9 cellular contexts compared by ENCODE assay signal in the genomic region with DNA sequence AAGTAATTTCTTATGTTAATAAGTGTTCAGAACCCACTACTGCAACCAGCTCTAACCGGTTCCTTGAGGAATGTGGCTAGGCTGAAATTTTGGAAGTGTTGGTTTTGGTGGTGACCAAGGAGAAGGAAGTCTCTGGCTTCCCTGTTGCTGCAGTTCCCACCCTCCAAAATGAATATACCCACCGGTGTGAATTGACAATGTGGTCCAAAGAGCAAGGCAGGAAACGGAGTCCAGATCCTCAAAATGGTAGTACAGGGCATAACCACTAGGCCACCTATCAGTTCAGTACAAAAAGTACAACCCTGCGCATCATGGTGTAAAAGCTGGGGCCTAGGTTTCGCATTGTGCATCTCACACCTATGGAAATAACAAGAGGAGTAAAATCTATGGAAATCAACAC. TPM values are rescaled to one million over a fixed set of nuclear protein-coding genes. Genes with fewer than 3 reads are reported as not detected.
DNase-seq lines count a peak whose midpoint lies in the region; ATAC-seq, FAIRE-seq and TF ChIP-seq lines count a peak whose summit lies in the region.
"Had no signal": no experiment of that assay in that cellular context is flagged by ENCODE, and none has a peak within 500 bp of the region (broad histone marks: within the 10 kb centered on the region; RNA-seq: fewer than 3 reads in every experiment).

No MANE protein-coding gene starts in this region.

- TF ChIP-seq CTCF in HL-60 (IDR thresholded peaks at IDR 0.05; ENCODE audit: insufficient read depth, low read length) (peak; percentile 3), GM12878 (IDR thresholded peaks at IDR 0.05 in 2 of 3, conservative IDR thresholded peaks at IDR 0.05 in 1 of 3; ENCODE audit: control insufficient read depth in 2 of 3, extremely low read depth in 1 of 3, insufficient read depth in 1 of 3, low read depth in 3 of 3, low read length in 3 of 3) (peak; percentile 7 to 52 (median 23); a peak in 2 of 6 replicates), mesothelial cell of epicardium (IDR thresholded peaks at IDR 0.05; ENCODE audit: unreplicated experiment) (peak; percentile 26)

- FAIRE-seq in GM12878 (lab: Jason Lieb, UNC): no peak

- SMC1A ChIA-PET in GM12878 (lab: Charles Lee; ENCODE audit: uncharacterized antibody, unreplicated experiment): interaction anchor here (0.7 to 8.2 kb wide), 19 partner anchors 8 to 135 kb away, joined by 3 to 90 read pairs (median 7); a partner anchor contains a TSS

- peak overlapping the region; percentile 95 to 100 (median 99); a peak in 18 of 20 replicates for H3K4me3 ChIP-seq in BLaER1 treated with 17β-estradiol and CSF1 and Interleukin-3, amounts not matched to agents 10 nM and 100 nM
- H3K4me3 ChIP-seq in HL-60 (replicated peaks; ENCODE audit: insufficient read depth, low read length) (peak overlapping the region; percentile 80), GM12878 (peak overlapping the region; percentile 77)

- H3K27ac ChIP-seq in BLaER1 treated with 17β-estradiol and CSF1 and Interleukin-3, amounts not matched to agents 10 nM and 100 nM: peak overlapping the region in 2 of 11 experiments; percentile 99; a peak in 2 of 22 replicates
- H3K27ac ChIP-seq in HL-60 (replicated peaks) (no peak overlapping the region), GM12878 (ENCODE audit: control insufficient read depth, insufficient read depth) (peak overlapping the region; percentile 33; the same call in 1 of the 2 replicates)

- H2AFZ ChIP-seq in GM12878 (ENCODE audit: control insufficient read depth, low read depth, low read length): no peak overlapping the region

- POLR2A ChIA-PET in GM12878 (lab: Charles Lee): interaction anchor here (0.9 to 6.0 kb wide), 10 partner anchors 12 to 134 kb away, joined by 3 to 67 read pairs (median 4); a partner anchor contains a TSS

- in situ Hi-C loops in GM12878 (cut with MboI): no loop called here

- peak overlapping the region; percentile 89 for H3K4me3 Mint-ChIP-seq in mesothelial cell of epicardium

- peak overlapping the region; percentile 84 to 95 (median 86) for H3K4me2 ChIP-seq in BLaER1 treated with 17β-estradiol and CSF1 and Interleukin-3, amounts not matched to agents 10 nM and 100 nM
- peak overlapping the region; percentile 80 for H3K4me2 ChIP-seq in GM12878 (ENCODE audit: control insufficient read depth, insufficient read depth)

- H3K9me3 Mint-ChIP-seq in mesothelial cell of epicardium: no peaks in the 10 kb centered on the region

- DNase-seq in HL-60 (ENCODE audit: low read depth in 1 of 2, low spot score in 1 of 2) (no peak), GM12878 (ENCODE audit: low read depth, low spot score) (no peak), mesothelial cell of epicardium (ENCODE audit: low spot score in 2 of 2, unreplicated experiment in 2 of 2) (no peak), islet precursor cell (no peak), DMS79 treated with DMSO at 0.1 percent for 48 hours (lab: John Stamatoyannopoulos, UW) (no peak), Ammon's horn (ENCODE audit: low spot score) (no peak)
- DNase-seq: OCI-M1 had no signal

- no peaks in the 10 kb centered on the region for H3K36me3 Mint-ChIP-seq in mesothelial cell of epicardium

- H4K20me1 ChIP-seq in BLaER1 treated with 17β-estradiol and CSF1 and Interleukin-3, amounts not matched to agents 10 nM and 100 nM: peaks cover 48 to 65% (median 58%) of the 10 kb centered on the region in 11 experiments
- no peaks in the 10 kb centered on the region for H4K20me1 ChIP-seq in GM12878 (ENCODE audit: control insufficient read depth, insufficient read depth)

- peaks cover 52 to 72% (median 63%) of the 10 kb centered on the region in 10 experiments for H3K4me1 ChIP-seq in BLaER1 treated with 17β-estradiol and CSF1 and Interleukin-3, amounts not matched to agents 10 nM and 100 nM
- peaks cover 5% of the 10 kb centered on the region; the same call in 1 of the 2 replicates for H3K4me1 ChIP-seq in GM12878 (ENCODE audit: control insufficient read depth, insufficient read depth, low read length)

- H3K9me3 ChIP-seq in BLaER1 treated with 17β-estradiol and CSF1 and Interleukin-3, amounts not matched to agents 10 nM and 100 nM (replicated peaks in 1 of 11): no peaks in the 10 kb centered on the region
- no peaks in the 10 kb centered on the region for H3K9me3 ChIP-seq in GM12878 (replicated peaks; ENCODE audit: control insufficient read depth, insufficient read depth, low read length)

- no peaks in the 10 kb centered on the region for H3K27me3 ChIP-seq in BLaER1 treated with 17β-estradiol and CSF1 and Interleukin-3, amounts not matched to agents 10 nM and 100 nM
- H3K27me3 ChIP-seq in HL-60 (ENCODE audit: insufficient read depth, poor library complexity, severe bottlenecking) (no peaks in the 10 kb centered on the region), GM12878 (replicated peaks in 1 of 2; ENCODE audit: control insufficient read depth in 2 of 2, insufficient read depth in 2 of 2, low read length in 1 of 2) (no peaks in the 10 kb centered on the region)

- H3K36me3 ChIP-seq in BLaER1 treated with 17β-estradiol and CSF1 and Interleukin-3, amounts not matched to agents 10 nM and 100 nM: peaks cover 20 to 69% (median 58%) of the 10 kb centered on the region in 11 experiments; a peak in 21 of 22 replicates
- H3K36me3 ChIP-seq in GM12878 (ENCODE audit: control insufficient read depth in 2 of 2, insufficient read depth in 2 of 2, low read length in 1 of 2): peaks cover 2 to 20% of the 10 kb centered on the region in 2 experiments

- intact Hi-C loops in GM12878 (cut with micrococcal nuclease; ENCODE audit: unreplicated experiment): no loop called here

- no peak; the same call in 1 of the 2 replicates for TF ChIP-seq POLR2A in GM12878 (IDR thresholded peaks at IDR 0.05; ENCODE audit: low read depth, low read length)

- no peak for TF ChIP-seq RAD21 in GM12878 (IDR thresholded peaks at IDR 0.05; ENCODE audit: insufficient read depth, low read depth, low read length)

- peak overlapping the region in 1 of 11 experiments; percentile 46; a peak in 3 of 22 replicates for H3K9ac ChIP-seq in BLaER1 treated with 17β-estradiol and CSF1 and Interleukin-3, amounts not matched to agents 10 nM and 100 nM
- H3K9ac ChIP-seq in GM12878 (ENCODE audit: control insufficient read depth, insufficient read depth, low read length): peak overlapping the region; percentile 57; the same call in 1 of the 2 replicates

- TF ChIP-seq EP300 in GM12878 (IDR thresholded peaks at IDR 0.05; ENCODE audit: borderline replicate concordance in 1 of 2, control insufficient read depth in 1 of 2, low read depth in 2 of 2, low read length in 2 of 2): no peak

- no peaks in the 10 kb centered on the region for H3K27me3 Mint-ChIP-seq in mesothelial cell of epicardium (ENCODE audit: low read depth)

- peaks cover 58% of the 10 kb centered on the region for H3K4me1 Mint-ChIP-seq in mesothelial cell of epicardium

- BruUV-seq in GM12878 (replicated peaks; lab: Mats Ljungman, UMichigan): no TSS peak

- CTCF ChIA-PET in GM12878 (lab: Yijun Ruan, JAX): interaction anchor here (0.7 to 13.0 kb wide), 16 partner anchors 9 to 179 kb away, joined by 3 to 336 read pairs (median 16); a partner anchor contains a TSS

- peaks cover 71% of the 10 kb centered on the region for H3K79me2 ChIP-seq in GM12878 (ENCODE audit: control insufficient read depth, insufficient read depth, low read length)

- ATAC-seq in GM12878 (peak; percentile 64), GM19463 (IDR thresholded peaks at IDR 0.05; ENCODE audit: unreplicated experiment) (no peak)

- WGBS in GM12878 (ENCODE audit: insufficient coverage, insufficient replicate concordance, low lambda C conversion rate, missing lambda C conversion rate): 64% methylated on average over 5 of the region's 5 CpGs

- RAD21 ChIA-PET in GM12878 (lab: Charles Lee; ENCODE audit: unreplicated experiment): interaction anchor here (0.9 to 7.6 kb wide), 12 partner anchors 9 to 138 kb away, joined by 3 to 125 read pairs (median 9); a partner anchor contains a TSS

- peak overlapping the region; percentile 94 for H3K27ac Mint-ChIP-seq in mesothelial cell of epicardium

RNA-seq across cellular contexts. Expression of a gene that starts 2.8 kb away (rescaled TPM):
- total RNA-seq in GM12878 (2013; cell fraction: nucleolus; rRNA removed): 129 and 136 TPM in 2 replicates
- total RNA-seq in GM12878 (2014; rRNA removed) (22.8 and 23.0 TPM in 2 replicates), GM12878 (2014; rRNA removed; fragmentation: Illumina TruSeq; extraction: Trizol) (28.3 and 30.4 TPM in 2 replicates), GM12878 (2021) (74.4 and 74.5 TPM in 2 replicates), mesothelial cell of epicardium (158 to 165 TPM (median 159 TPM) in 3 replicates)
- 30.5 TPM for polyA plus RNA-seq in GM12878 (2011; ENCODE audit: low read depth)
- polyA plus RNA-seq in GM12878 (2011; rRNA removed) (30.6 and 40.0 TPM in 2 replicates), GM12878 (2014; fragmentation: Illumina TruSeq; extraction: Trizol) (66.9 and 82.8 TPM in 2 replicates), GM12878 (2014; fragmentation: Nextera tagmentation; extraction: Ambion mirVana) (10 to 100 TPM; 25.9 to 39.7 TPM), GM12878 (2014; rRNA removed) (23.6 and 28.1 TPM in 2 replicates), GM12878 (2016; fragmentation: Nextera tagmentation; extraction: Ambion mirVana) (10 to 100 TPM; 39.1 to 40.3 TPM)
- polyA plus RNA-seq in GM12878 (2011; cell fraction: cytosol; rRNA removed): 20.1 and 27.2 TPM in 2 replicates
- polyA plus RNA-seq in GM12878 (2011; cell fraction: nucleus; rRNA removed): 61.5 and 64.3 TPM in 2 replicates
- polyA plus RNA-seq in GM12878 (2012): 34.8 and 42.0 TPM in 2 replicates
- polyA minus RNA-seq in GM12878 (2011; rRNA and poly(A)+ RNA removed): 54.7 and 78.9 TPM in 2 replicates
- 25.9 and 31.9 TPM in 2 replicates for polyA minus RNA-seq in GM12878 (2011; cell fraction: cytosol; rRNA and poly(A)+ RNA removed)
- 28.5 and 36.6 TPM in 2 replicates for polyA minus RNA-seq in GM12878 (2011; cell fraction: nucleus; rRNA and poly(A)+ RNA removed)

RNA-seq across cellular contexts. Expression of a gene that starts 29.9 kb away (rescaled TPM):
- 18.4 and 21.1 TPM in 2 replicates for total RNA-seq in GM12878 (2013; cell fraction: nucleolus; rRNA removed)
- total RNA-seq in GM12878 (2014; rRNA removed) (66.0 and 76.1 TPM in 2 replicates), GM12878 (2014; rRNA removed; fragmentation: Illumina TruSeq; extraction: Trizol) (105 and 107 TPM in 2 replicates), GM12878 (2021) (50.8 and 53.3 TPM in 2 replicates), mesothelial cell of epicardium (34.5 to 36.5 TPM (median 36.0 TPM) in 3 replicates)
- polyA plus RNA-seq in GM12878 (2011; ENCODE audit: low read depth): 37.8 TPM
- polyA plus RNA-seq in GM12878 (2011; rRNA removed) (72.3 and 127 TPM in 2 replicates), GM12878 (2014; fragmentation: Illumina TruSeq; extraction: Trizol) (112 and 187 TPM in 2 replicates), GM12878 (2014; fragmentation: Nextera tagmentation; extraction: Ambion mirVana) (100 to 1,000 TPM; 138 to 145 TPM), GM12878 (2014; rRNA removed) (85.6 and 98.5 TPM in 2 replicates), GM12878 (2016; fragmentation: Nextera tagmentation; extraction: Ambion mirVana) (100 to 1,000 TPM; 159 to 167 TPM)
- 27.4 and 31.7 TPM in 2 replicates for polyA plus RNA-seq in GM12878 (2011; cell fraction: cytosol; rRNA removed)
- polyA plus RNA-seq in GM12878 (2011; cell fraction: nucleus; rRNA removed): 26.8 and 36.2 TPM in 2 replicates
- polyA plus RNA-seq in GM12878 (2012): 52.8 and 55.9 TPM in 2 replicates
- 9.8 and 20.5 TPM in 2 replicates for polyA minus RNA-seq in GM12878 (2011; rRNA and poly(A)+ RNA removed)
- 10.7 and 13.9 TPM in 2 replicates for polyA minus RNA-seq in GM12878 (2011; cell fraction: cytosol; rRNA and poly(A)+ RNA removed)
- polyA minus RNA-seq in GM12878 (2011; cell fraction: nucleus; rRNA and poly(A)+ RNA removed): 11.8 and 16.8 TPM in 2 replicates

RNA-seq across cellular contexts. Expression of a gene that starts 30.1 kb away (rescaled TPM):
- 6.0 and 6.1 TPM in 2 replicates for total RNA-seq in GM12878 (2013; cell fraction: nucleolus; rRNA removed)
- total RNA-seq in GM12878 (2014; rRNA removed): 5.7 and 5.9 TPM in 2 replicates
- 3.0 and 3.3 TPM in 2 replicates for total RNA-seq in GM12878 (2014; rRNA removed; fragmentation: Illumina TruSeq; extraction: Trizol)
- 4.7 and 5.2 TPM in 2 replicates for total RNA-seq in GM12878 (2021)
- polyA plus RNA-seq in GM12878 (2011; ENCODE audit: low read depth): 0.83 TPM
- 2.0 and 2.2 TPM in 2 replicates for polyA plus RNA-seq in GM12878 (2011; rRNA removed)
- 2.4 and 3.0 TPM in 2 replicates for polyA plus RNA-seq in GM12878 (2011; cell fraction: cytosol; rRNA removed)
- polyA plus RNA-seq in GM12878 (2011; cell fraction: nucleus; rRNA removed): 1.4 and 1.6 TPM in 2 replicates
- 2.1 and 2.6 TPM in 2 replicates for polyA plus RNA-seq in GM12878 (2012)
- 2.4 and 2.8 TPM in 2 replicates for polyA plus RNA-seq in GM12878 (2014; fragmentation: Illumina TruSeq; extraction: Trizol)
- under 1 TPM; 0.87 to 0.99 TPM for polyA plus RNA-seq in GM12878 (2014; fragmentation: Nextera tagmentation; extraction: Ambion mirVana)
- 3.6 and 4.6 TPM in 2 replicates for polyA plus RNA-seq in GM12878 (2014; rRNA removed)
- 1 to 10 TPM; 4.0 to 4.6 TPM for polyA plus RNA-seq in GM12878 (2016; fragmentation: Nextera tagmentation; extraction: Ambion mirVana)
- 4.6 and 6.5 TPM in 2 replicates for polyA minus RNA-seq in GM12878 (2011; rRNA and poly(A)+ RNA removed)
- 2.0 and 2.1 TPM in 2 replicates for polyA minus RNA-seq in GM12878 (2011; cell fraction: cytosol; rRNA and poly(A)+ RNA removed)
- 4.6 and 7.6 TPM in 2 replicates for polyA minus RNA-seq in GM12878 (2011; cell fraction: nucleus; rRNA and poly(A)+ RNA removed)
- total RNA-seq in mesothelial cell of epicardium: 5.4 to 5.7 TPM (median 5.7 TPM) in 3 replicates
